In genomic region chr7:117269417-117269816, GRCh38 we compare ENCODE assay signal across 14 cellular contexts. TPM values are rescaled to one million over a fixed set of nuclear protein-coding genes. Genes with fewer than 3 reads are reported as not detected.
DNase-seq lines count a peak whose midpoint lies in the region; ATAC-seq and TF ChIP-seq lines count a peak whose summit lies in the region.
"Had no signal": no experiment of that assay in that cellular context is flagged by ENCODE, and none has a peak within 500 bp of the region (broad histone marks: within the 10 kb centered on the region; RNA-seq: fewer than 3 reads in every experiment).

No MANE protein-coding gene starts in this region.

- H3K36me3 ChIP-seq in kidney epithelial cell (ENCODE audit: control insufficient read depth, insufficient read depth, low read length) (no peaks in the 10 kb centered on the region), suprapubic skin (no peaks in the 10 kb centered on the region)

- CTCF ChIA-PET in AG04449 (lab: Yijun Ruan, JAX), result no interaction called here

- H3K36me3 Mint-ChIP-seq in HFFc6 (ENCODE audit: low read depth), result peaks cover 10% of the 10 kb centered on the region; the same call in 1 of the 2 replicates

- 49% methylated on average over 5 of the region's 5 CpGs for WGBS in suprapubic skin

- H3K4me1 Mint-ChIP-seq in HFFc6 (ENCODE audit: low read depth), result peaks cover 38% of the 10 kb centered on the region

- peak overlapping the region; percentile 78 for H3K4me3 Mint-ChIP-seq in HFFc6

- H3K9me3 ChIP-seq in suprapubic skin, result no peaks in the 10 kb centered on the region

- in situ Hi-C loops in astrocyte of the cerebellum (cut with HindIII; ENCODE audit: low sequenced_read_pairs), result no loop called here

- no peaks in the 10 kb centered on the region; the same call in 1 of the 2 replicates for H3K27me3 Mint-ChIP-seq in HFFc6 (ENCODE audit: insufficient read depth)

- TF ChIP-seq CTCF in AG04449 (IDR thresholded peaks at IDR 0.05; ENCODE audit: insufficient read depth, low read length, missing control alignments) (no peak), HFFc6 (IDR thresholded peaks at IDR 0.05) (no peak), astrocyte of the cerebellum (IDR thresholded peaks at IDR 0.05; ENCODE audit: low read depth, low read length, missing control alignments) (no peak), kidney epithelial cell (IDR thresholded peaks at IDR 0.05; ENCODE audit: insufficient read depth, low read length, poor library complexity, severe bottlenecking) (no peak), suprapubic skin (IDR thresholded peaks at IDR 0.05) (no peak)

- H3K4me3 ChIP-seq in AG04449 (ENCODE audit: low read depth, low read length) (no peak overlapping the region), astrocyte of the cerebellum (ENCODE audit: low read depth, low read length) (no peak overlapping the region), kidney epithelial cell (ENCODE audit: low read depth, low read length) (no peak overlapping the region), suprapubic skin (no peak overlapping the region)

- peak overlapping the region; percentile 96 for H3K27ac Mint-ChIP-seq in HFFc6

- no peak overlapping the region for H3K27ac ChIP-seq in suprapubic skin

- no peaks in the 10 kb centered on the region for H3K9me3 Mint-ChIP-seq in HFFc6

- ATAC-seq in GM18868 (IDR thresholded peaks at IDR 0.05; ENCODE audit: unreplicated experiment) (no peak), GM18498 (IDR thresholded peaks at IDR 0.05; ENCODE audit: unreplicated experiment) (no peak)

- DNase-seq in AG04449 (ENCODE audit: low read depth, low spot score), result peak; percentile 92
- DNase-seq in HFFc6, result peak; percentile 97
- peak; percentile 36 for DNase-seq in astrocyte of the cerebellum (ENCODE audit: low read depth)
- DNase-seq in kidney epithelial cell (ENCODE audit: low read depth), result peak; percentile 89
- DNase-seq in suprapubic skin (ENCODE audit: low spot score in 2 of 2), result no peak
- DNase-seq in NCI-H526 (lab: John Stamatoyannopoulos, UW), result no peak
- DNase-seq: H7, islet precursor cell, NCI-H2107, posterior cingulate gyrus, T-helper 1 cell had no signal

- no peak for TF ChIP-seq EP300 in suprapubic skin (IDR thresholded peaks at IDR 0.05)

- POLR2A ChIA-PET in AG04449 (lab: Yijun Ruan, JAX), result no interaction called here

- TF ChIP-seq POLR2A in suprapubic skin (IDR thresholded peaks at IDR 0.05), result no peak

- H3K4me1 ChIP-seq in suprapubic skin, result peaks cover 10% of the 10 kb centered on the region

- H3K27me3 ChIP-seq in kidney epithelial cell (ENCODE audit: control insufficient read depth, insufficient read depth, low read length) (no peaks in the 10 kb centered on the region), suprapubic skin (no peaks in the 10 kb centered on the region)

RNA-seq across cellular contexts. Expression of gene WNT2, which starts 53.4 kb away (rescaled TPM):
- total RNA-seq in HFFc6 (2021; fragmentation: NEBNext Ultra II Directional; extraction: Animal tissue kit (Norgen Biotek cat#: 25700)), result not detected
- 0.07 and 0.29 TPM in 2 replicates for total RNA-seq in kidney epithelial cell
- under 1 TPM in 2 of 4 donors, not detected in 2; 0.68 to 0.99 TPM for total RNA-seq in suprapubic skin
- total RNA-seq: H7, HT-29 had no signal

Comparison
In these comparisons a context has a peak if more than half of its experiments do, and no peak if none do; other contexts are left out.
1. DNase-seq: peak in AG04449 (single experiment), HFFc6 (single experiment), astrocyte of the cerebellum (single experiment) and kidney epithelial cell (single experiment); none in suprapubic skin (0 of 2) and NCI-H526 (0 of 2).